11 cellular contexts compared by ENCODE assay signal in genomic region chr1:111193712-111194480, GRCh38. TPM values are rescaled to one million over a fixed set of nuclear protein-coding genes. Genes with fewer than 3 reads are reported as not detected.
A peak's percentile ranks its signal among the peaks of the same experiment; 100 is the strongest.
DNase-seq lines count a peak whose midpoint lies in the region; ATAC-seq and TF ChIP-seq lines count a peak whose summit lies in the region.
"Had no signal": no experiment of that assay in that cellular context is flagged by ENCODE, and none has a peak within 500 bp of the region (broad histone marks: within the 10 kb centered on the region; RNA-seq: fewer than 3 reads in every experiment).

No MANE protein-coding gene starts in this region.

- H3K36me3 Mint-ChIP-seq in CD8-positive, alpha-beta T cell = peaks cover 100% of the 10 kb centered on the region
- H3K36me3 Mint-ChIP-seq in central memory CD8-positive, alpha-beta T cell (ENCODE audit: insufficient read depth) = peaks cover 92% of the 10 kb centered on the region
- H3K36me3 Mint-ChIP-seq in naive thymus-derived CD4-positive, alpha-beta T cell = peaks cover 36 to 96% (median 93%) of the 10 kb centered on the region in 5 donors

- peak; percentile 24 for ATAC-seq in CD8-positive, alpha-beta T cell
- ATAC-seq in central memory CD8-positive, alpha-beta T cell (replicated peaks; ENCODE audit: extremely low read depth, poor library complexity, severe bottlenecking) = no peak
- no peak for ATAC-seq in naive thymus-derived CD4-positive, alpha-beta T cell
- ATAC-seq in GM21390 (IDR thresholded peaks at IDR 0.05; ENCODE audit: unreplicated experiment) (no peak), HG02571 (IDR thresholded peaks at IDR 0.05; ENCODE audit: unreplicated experiment) (no peak)

- CTCF ChIA-PET in CD8-positive, alpha-beta T cell (lab: Charles Lee) = interaction anchor here (1.0 to 15.0 kb wide), 5 partner anchors 8 to 205 kb away, joined by 3 to 429 read pairs (median 3); partner anchors contain the start of genes CEPT1, CHI3L2 and DRAM2
- CTCF ChIA-PET in naive thymus-derived CD4-positive, alpha-beta T cell (lab: Charles Lee) = interaction anchor here (1.0 to 15.0 kb wide), 2 partner anchors 27 to 163 kb away, joined by 3 to 341 read pairs; partner anchors contain the start of gene CHI3L2

- no peaks in the 10 kb centered on the region for H3K27me3 Mint-ChIP-seq in CD8-positive, alpha-beta T cell (ENCODE audit: low read depth)
- no peaks in the 10 kb centered on the region for H3K27me3 Mint-ChIP-seq in central memory CD8-positive, alpha-beta T cell
- no peaks in the 10 kb centered on the region for H3K27me3 Mint-ChIP-seq in naive thymus-derived CD4-positive, alpha-beta T cell

- no peaks in the 10 kb centered on the region for H4K20me1 ChIP-seq in KMS-11 (ENCODE audit: insufficient read depth)

- peak overlapping the region; percentile 12; the same call in 1 of the 2 replicates for H3K4me2 ChIP-seq in KMS-11

- H3K36me3 ChIP-seq in CD8-positive, alpha-beta T cell (ENCODE audit: insufficient read depth, low read length) = peaks cover 96% of the 10 kb centered on the region
- H3K36me3 ChIP-seq in KMS-11 (ENCODE audit: insufficient read depth) = no peaks in the 10 kb centered on the region
- peaks cover 43 to 92% (median 62%) of the 10 kb centered on the region in 3 experiments for H3K36me3 ChIP-seq in naive thymus-derived CD4-positive, alpha-beta T cell (ENCODE audit: control insufficient read depth in 2 of 3, insufficient read depth in 3 of 3, low read length in 3 of 3)

- TF ChIP-seq CTCF in CD8-positive, alpha-beta T cell (IDR thresholded peaks at IDR 0.05) = no peak
- TF ChIP-seq CTCF in KMS-11 (conservative IDR thresholded peaks at IDR 0.05; ENCODE audit: low read depth, low read length) = no peak

- peak overlapping the region; percentile 93 for H3K4me3 ChIP-seq in CD8-positive, alpha-beta T cell (ENCODE audit: low read depth, low read length)
- no peak overlapping the region for H3K4me3 ChIP-seq in KMS-11 (IDR thresholded peaks at IDR 0.05; ENCODE audit: insufficient read depth, low read depth, low read length)
- H3K4me3 ChIP-seq in naive thymus-derived CD4-positive, alpha-beta T cell (ENCODE audit: low read length) = peak overlapping the region; percentile 84
- H3K4me3 ChIP-seq: lung had no signal

- peaks cover 81% of the 10 kb centered on the region for H3K4me1 ChIP-seq in CD8-positive, alpha-beta T cell (ENCODE audit: insufficient read depth, low read length)
- peaks cover 9% of the 10 kb centered on the region for H3K4me1 ChIP-seq in KMS-11 (ENCODE audit: low read depth, poor library complexity, severe bottlenecking)
- peaks cover 75 to 85% of the 10 kb centered on the region in 2 donors for H3K4me1 ChIP-seq in naive thymus-derived CD4-positive, alpha-beta T cell (ENCODE audit: control insufficient read depth in 2 of 2, insufficient read depth in 2 of 2, low read length in 2 of 2)

- POLR2A ChIA-PET in CD8-positive, alpha-beta T cell (lab: Charles Lee) = interaction anchor here (1.2 to 15.4 kb wide), 4 partner anchors 10 to 55 kb away, joined by 4 to 430 read pairs (median 19); partner anchors contain the start of genes CEPT1, CHI3L2 and DRAM2
- POLR2A ChIA-PET in naive thymus-derived CD4-positive, alpha-beta T cell (lab: Charles Lee) = interaction anchor here (0.6 to 26.6 kb wide), 15 partner anchors 4 to 497 kb away, joined by 3 to 1128 read pairs (median 3); partner anchors contain the start of genes CHI3L2 and DENND2D

- H3K27ac Mint-ChIP-seq in CD8-positive, alpha-beta T cell = peak overlapping the region; percentile 97
- H3K27ac Mint-ChIP-seq in central memory CD8-positive, alpha-beta T cell (ENCODE audit: low read depth) = peak overlapping the region; percentile 92
- peak overlapping the region; percentile 76 to 99 (median 96) for H3K27ac Mint-ChIP-seq in naive thymus-derived CD4-positive, alpha-beta T cell

- H3K27me3 ChIP-seq in CD8-positive, alpha-beta T cell (ENCODE audit: insufficient read depth, low read length) = no peaks in the 10 kb centered on the region
- H3K27me3 ChIP-seq in KMS-11 (ENCODE audit: insufficient read depth, low read depth) = no peaks in the 10 kb centered on the region
- H3K27me3 ChIP-seq in naive thymus-derived CD4-positive, alpha-beta T cell (ENCODE audit: control insufficient read depth in 2 of 2, insufficient read depth in 2 of 2, low read length in 2 of 2) = no peaks in the 10 kb centered on the region

- intact Hi-C loops in CD8-positive, alpha-beta T cell (cut with DNase I, micrococcal nuclease) = loop anchor here (1.0 to 10.0 kb wide), 2 partner anchors 9 to 519 kb away; partner anchors contain the start of gene KCNA3 (in 1 of the 2)
- intact Hi-C loops in naive thymus-derived CD4-positive, alpha-beta T cell (cut with micrococcal nuclease) = loop anchor here in 1 of 2 donors (1.0 to 10.0 kb wide), 2 partner anchors 8 to 159 kb away; no protein-coding TSS in a partner anchor

- H3K4me3 Mint-ChIP-seq in CD8-positive, alpha-beta T cell = peak overlapping the region; percentile 94
- H3K4me3 Mint-ChIP-seq in central memory CD8-positive, alpha-beta T cell = peak overlapping the region; percentile 99
- peak overlapping the region; percentile 90 to 100 (median 99) for H3K4me3 Mint-ChIP-seq in naive thymus-derived CD4-positive, alpha-beta T cell

- no peak overlapping the region for H3K9ac ChIP-seq in KMS-11

- no peaks in the 10 kb centered on the region for H3K79me2 ChIP-seq in KMS-11 (ENCODE audit: insufficient read depth, low read depth)

- H3K27ac ChIP-seq in CD8-positive, alpha-beta T cell (ENCODE audit: low read depth, low read length) = peak overlapping the region; percentile 34
- H3K27ac ChIP-seq in KMS-11 = no peak overlapping the region
- H3K27ac ChIP-seq in naive thymus-derived CD4-positive, alpha-beta T cell (ENCODE audit: low read depth, low read length) = peak overlapping the region; percentile 90

- DNase-seq in CD8-positive, alpha-beta T cell = no peak
- DNase-seq in central memory CD8-positive, alpha-beta T cell (ENCODE audit: low spot score in 2 of 2) = no peak
- DNase-seq in naive thymus-derived CD4-positive, alpha-beta T cell = no peak
- no peak for DNase-seq in NCI-H2227 treated with DMSO at 0.1 percent for 48 hours (lab: John Stamatoyannopoulos, UW)
- DNase-seq in cerebellar nuclear complex (lab: John Stamatoyannopoulos, UW) = no peak
- DNase-seq: activated CD8-positive, alpha-beta memory T cell treated with anti-CD3 and anti-CD28 coated beads for 24 hours; NCI-H510A treated with DMSO at 0.1 percent for 48 hours had no signal

- no peak overlapping the region for H2AFZ ChIP-seq in KMS-11 (ENCODE audit: low read depth)

- no peaks in the 10 kb centered on the region for H3K9me3 Mint-ChIP-seq in CD8-positive, alpha-beta T cell
- no peaks in the 10 kb centered on the region for H3K9me3 Mint-ChIP-seq in central memory CD8-positive, alpha-beta T cell
- peaks cover 0 to 2% (median 0%) of the 10 kb centered on the region in 11 donors for H3K9me3 Mint-ChIP-seq in naive thymus-derived CD4-positive, alpha-beta T cell

- H3K4me1 Mint-ChIP-seq in CD8-positive, alpha-beta T cell (ENCODE audit: low read depth) = peaks cover 90% of the 10 kb centered on the region
- H3K4me1 Mint-ChIP-seq in central memory CD8-positive, alpha-beta T cell = peaks cover 91% of the 10 kb centered on the region
- H3K4me1 Mint-ChIP-seq in naive thymus-derived CD4-positive, alpha-beta T cell = peaks cover 81 to 89% (median 87%) of the 10 kb centered on the region in 7 donors

- no peaks in the 10 kb centered on the region for H3K9me3 ChIP-seq in CD8-positive, alpha-beta T cell (ENCODE audit: low read length)
- no peaks in the 10 kb centered on the region for H3K9me3 ChIP-seq in naive thymus-derived CD4-positive, alpha-beta T cell (ENCODE audit: control insufficient read depth in 2 of 3, low read length in 3 of 3)

RNA-seq across cellular contexts. Expression of gene DENND2D, which starts 6.5 kb away (rescaled TPM):
- total RNA-seq in CD8-positive, alpha-beta T cell = 10 to 100 TPM; 50.5 to 50.8 TPM
- 100 to 1,000 TPM; 122 to 328 (median 288) TPM for total RNA-seq in naive thymus-derived CD4-positive, alpha-beta T cell
- polyA plus RNA-seq in naive thymus-derived CD4-positive, alpha-beta T cell = 100 to 1,000 TPM; 192 to 421 TPM

RNA-seq across cellular contexts. Expression of gene CHI3L2, which starts 33.6 kb away (rescaled TPM):
- 1 to 10 TPM; 7.1 to 8.7 TPM for total RNA-seq in CD8-positive, alpha-beta T cell
- total RNA-seq in naive thymus-derived CD4-positive, alpha-beta T cell = 10 to 100 TPM in 3 of 5 experiments, 1 to 10 TPM in 2; 7.0 to 38.0 (median 18.8) TPM
- 100 to 1,000 TPM; 126 to 136 TPM for polyA plus RNA-seq in naive thymus-derived CD4-positive, alpha-beta T cell

RNA-seq across cellular contexts. Expression of gene CEPT1, which starts 53.9 kb away (rescaled TPM):
- total RNA-seq in CD8-positive, alpha-beta T cell = 10 to 100 TPM; 21.5 to 22.9 TPM
- 10 to 100 TPM; 39.1 to 57.5 (median 40.2) TPM for total RNA-seq in naive thymus-derived CD4-positive, alpha-beta T cell
- polyA plus RNA-seq in naive thymus-derived CD4-positive, alpha-beta T cell = 10 to 100 TPM; 23.0 to 26.3 TPM

RNA-seq across cellular contexts. Expression of gene DRAM2, which starts 54.0 kb away (rescaled TPM):
- 10 to 100 TPM; 25.5 to 27.1 TPM for total RNA-seq in CD8-positive, alpha-beta T cell
- total RNA-seq in naive thymus-derived CD4-positive, alpha-beta T cell = 10 to 100 TPM; 26.9 to 51.6 (median 43.5) TPM
- polyA plus RNA-seq in naive thymus-derived CD4-positive, alpha-beta T cell = 10 to 100 TPM; 76.4 to 87.5 TPM
